ENCODE assay signal across 24 cellular contexts in genomic region chr9:2955616-2956015, GRCh38.
"Had no signal": no experiment of that assay in that cellular context is flagged by ENCODE, and none has a peak within 500 bp of the region (broad histone marks: within the 10 kb centered on the region; RNA-seq: fewer than 3 reads in every experiment).

No MANE protein-coding gene starts in this region.

- DNase-seq: activated B cell treated with CpG ODN at 0.5 μM for 24 hours; activated CD4-positive, alpha-beta memory T cell treated with anti-CD3 and anti-CD28 coated beads, Interleukin-2, amount 10 ng/mL, durations not matched to agents 7 days and 5 days; activated CD4-positive, alpha-beta T cell treated with anti-CD3 and anti-CD28 coated beads for 4 hours; activated CD8-positive, alpha-beta memory T cell treated with anti-CD3 and anti-CD28 coated beads, Interleukin-2, amount 10 ng/mL, durations not matched to agents 7 days and 5 days; activated naive CD4-positive, alpha-beta T cell treated with anti-CD3 and anti-CD28 coated beads, Interleukin-2, amount 10 ng/mL, durations not matched to agents 7 days and 5 days; activated naive CD8-positive, alpha-beta T cell treated with anti-CD3 and anti-CD28 coated beads, Interleukin-2, amount 50 U/mL, for 24 hours; cerebellar nuclear complex; dermis blood vessel endothelial cell; effector memory CD4-positive, alpha-beta T cell; gastrocnemius medialis; head of caudate nucleus; mesenchymal stem cell; nucleus accumbens; SK-N-SH; stimulated activated CD4-positive, alpha-beta T cell treated with anti-CD3 and anti-CD28 coated beads, Interleukin-2, amount 100 ng/mL, for 24 hours; stimulated activated naive CD4-positive, alpha-beta T cell treated with Interleukin-2 at 50 U/mL for 16 hours; substantia nigra; tibial artery had no signal

- H3K27ac ChIP-seq: ascending aorta, breast epithelium, epithelial cell of prostate, gastrocnemius medialis, right atrium auricular region, tibial artery had no signal

- H3K27me3 ChIP-seq: ascending aorta, breast epithelium, gastrocnemius medialis, right atrium auricular region, tibial artery had no signal

- H3K4me3 ChIP-seq: ascending aorta, breast epithelium, gastrocnemius medialis, right atrium auricular region, tibial artery had no signal

- H3K9ac ChIP-seq: SK-N-SH had no signal

- H3K36me3 ChIP-seq: ascending aorta, breast epithelium, gastrocnemius medialis, right atrium auricular region, tibial artery had no signal

- ATAC-seq: activated CD8-positive, alpha-beta memory T cell treated with anti-CD3 and anti-CD28 coated beads, Interleukin-2, amount 10 ng/mL, durations not matched to agents 7 days and 5 days; activated naive CD8-positive, alpha-beta T cell treated with anti-CD3 and anti-CD28 coated beads, Interleukin-2, amount 50 U/mL, for 24 hours; gastrocnemius medialis; natural killer cell treated with Interleukin-12 subunit alpha and Interleukin-12 subunit beta and Interleukin-15 and Interleukin-18, amount 100 ng/mL, for 72 hours had no signal

- H3K4me2 ChIP-seq: SK-N-SH had no signal

- H3K9me3 ChIP-seq: ascending aorta, breast epithelium, gastrocnemius medialis, right atrium auricular region, SK-N-SH, tibial artery had no signal

- H3K4me1 ChIP-seq: ascending aorta, breast epithelium, gastrocnemius medialis, right atrium auricular region, tibial artery had no signal

- FAIRE-seq: urothelium cell line had no signal
